ENCODE assay signal across 9 cellular contexts in genomic region chr2:219544567-219544966, GRCh38. TPM values are rescaled to one million over a fixed set of nuclear protein-coding genes. Genes with fewer than 3 reads are reported as not detected.
DNase-seq lines count a peak whose midpoint lies in the region; ATAC-seq, FAIRE-seq and TF ChIP-seq lines count a peak whose summit lies in the region.
"Had no signal": no experiment of that assay in that cellular context is flagged by ENCODE, and none has a peak within 500 bp of the region (broad histone marks: within the 10 kb centered on the region; RNA-seq: fewer than 3 reads in every experiment).

No MANE protein-coding gene starts in this region.

- no peak for TF ChIP-seq POLR2A in A549 (IDR thresholded peaks at IDR 0.05; ENCODE audit: low read length)
- TF ChIP-seq POLR2A in body of pancreas (IDR thresholded peaks at IDR 0.05), result no peak

- no peaks in the 10 kb centered on the region for H3K9me3 ChIP-seq in A549
- no peaks in the 10 kb centered on the region for H3K9me3 ChIP-seq in HEK293 (ENCODE audit: control insufficient read depth, insufficient read depth, low read depth, low read length)
- H3K9me3 ChIP-seq in body of pancreas, result no peaks in the 10 kb centered on the region
- H3K9me3 ChIP-seq: neutrophil had no signal

- no peaks in the 10 kb centered on the region for H3K27me3 ChIP-seq in body of pancreas

- TF ChIP-seq EP300 in A549 (IDR thresholded peaks at IDR 0.05), result no peak

- H3K27me3 Mint-ChIP-seq in naive B cell, result peaks cover 43 to 86% (median 65%) of the 10 kb centered on the region in 3 donors

- CTCF ChIA-PET in A549 (lab: Yijun Ruan, JAX), result interaction anchor here (1.5 to 79.1 kb wide), 5 partner anchors 15 to 98 kb away, joined by 5 to 3291 read pairs (median 77); partner anchors contain the start of genes ASIC4, GMPPA and SPEG
- CTCF ChIA-PET in HEK293 (lab: Yijun Ruan, JAX), result interaction anchor here (0.7 to 7.2 kb wide), 3 partner anchors 14 to 100 kb away, joined by 4 to 112 read pairs (median 13); no protein-coding TSS in a partner anchor

- H3K4me3 ChIP-seq in A549 (no peak overlapping the region; the same call in 2 of the 3 replicates), HEK293 (ENCODE audit: low read depth, low read length) (peak overlapping the region; percentile 46; the same call in 1 of the 2 replicates), body of pancreas (peak overlapping the region; percentile 50 to 92)

- DNase-seq in A549 (ENCODE audit: low read depth in 1 of 2, low spot score in 1 of 2) (no peak), body of pancreas (no peak), naive B cell (no peak), mesenteric fat pad (ENCODE audit: low spot score) (no peak), UCSD-AML1 (lab: John Stamatoyannopoulos, UW; ENCODE audit: unreplicated experiment) (no peak)
- no peak for DNase-seq in activated effector memory CD4-positive, alpha-beta T cell treated with Interleukin-2 at 50 U/mL for 16 hours

- peaks cover 12% of the 10 kb centered on the region for H3K4me1 ChIP-seq in A549
- no peaks in the 10 kb centered on the region for H3K4me1 ChIP-seq in HEK293 (ENCODE audit: control insufficient read depth, insufficient read depth, low read length)
- H3K4me1 ChIP-seq in body of pancreas, result peaks cover 29% of the 10 kb centered on the region

- ATAC-seq in A549 (no peak), body of pancreas (no peak), naive B cell (ENCODE audit: low read depth in 2 of 2) (no peak), GM18867 (IDR thresholded peaks at IDR 0.05; ENCODE audit: unreplicated experiment) (no peak)

- H3K36me3 ChIP-seq in HEK293 (ENCODE audit: control insufficient read depth in 2 of 2, insufficient read depth in 1 of 2, low read length in 2 of 2) (peaks cover 0 to 23% of the 10 kb centered on the region in 2 experiments; a peak in 1 of 3 replicates), body of pancreas (replicated peaks in 1 of 2; ENCODE audit: insufficient read depth in 1 of 2, low read depth in 2 of 2) (peaks cover 0 to 11% of the 10 kb centered on the region in 2 donors)
- H3K36me3 ChIP-seq: neutrophil had no signal

- FAIRE-seq in A549 (lab: Jason Lieb, UNC), result no peak

- H3K9me3 Mint-ChIP-seq in naive B cell, result peaks cover 0 to 10% (median 0%) of the 10 kb centered on the region in 7 donors

- TF ChIP-seq RAD21 in A549 (conservative IDR thresholded peaks at IDR 0.05 in 1 of 2, IDR thresholded peaks at IDR 0.05 in 1 of 2), result no peak

- peak overlapping the region in 2 of 6 donors; percentile 2 to 56 for H3K27ac Mint-ChIP-seq in naive B cell

- peak overlapping the region; percentile 75 to 89 (median 84) for H3K4me3 Mint-ChIP-seq in naive B cell

- H3K27ac ChIP-seq in A549, result no peak overlapping the region
- H3K27ac ChIP-seq in HEK293 (ENCODE audit: extremely low read depth, low read depth, low read length), result no peak overlapping the region
- peak overlapping the region in 3 of 4 donors; percentile 97 to 98 (median 97) for H3K27ac ChIP-seq in body of pancreas

- H3K36me3 Mint-ChIP-seq in naive B cell, result peaks cover 0 to 7% of the 10 kb centered on the region in 2 donors

- 33% methylated on average over 9 of the region's 9 CpGs for WGBS in A549 (ENCODE audit: missing lambda C conversion rate)
- WGBS in body of pancreas, 2 donors, result 23 to 31% methylated on average over 9 of the region's 9 CpGs

- H3K4me1 Mint-ChIP-seq in naive B cell, result peaks cover 17 to 28% (median 24%) of the 10 kb centered on the region in 3 donors

- H3K4me2 ChIP-seq in A549, result peak overlapping the region; percentile 89

- intact Hi-C loops in body of pancreas (cut with DNase I), result no loop called here

- TF ChIP-seq CTCF in A549 (IDR thresholded peaks at IDR 0.05), result no peak
- TF ChIP-seq CTCF in HEK293 (tag by site-specific recombination; IDR thresholded peaks at IDR 0.05), result no peak
- no peak for TF ChIP-seq CTCF in body of pancreas (IDR thresholded peaks at IDR 0.05)

- POLR2A ChIA-PET in A549 (lab: Yijun Ruan, JAX), result interaction anchor here (1.3 kb wide), 1 partner anchor 8 kb away, joined by 3 read pairs; no protein-coding TSS in a partner anchor
- POLR2A ChIA-PET in HEK293 (lab: Yijun Ruan, JAX), result interaction anchor here (0.5 to 2.0 kb wide), 4 partner anchors 13 to 269 kb away, joined by 3 to 5 read pairs (median 4); partner anchors contain the start of gene DNPEP

TF ChIP-seq in A549, 52 proteins besides CTCF, POLR2A, EP300 and RAD21 (continues in another document):
- TF ChIP-seq GATA3 (IDR thresholded peaks at IDR 0.05; ENCODE audit: borderline replicate concordance) (no peak), RCOR1 (IDR thresholded peaks at IDR 0.05; ENCODE audit: low read depth, low read length) (no peak), HEYL (CRISPR knock-in tag; IDR thresholded peaks at IDR 0.05) (no peak), HOXB5 (CRISPR knock-in tag; IDR thresholded peaks at IDR 0.05) (no peak), JUN (IDR thresholded peaks at IDR 0.05) (no peak), HDAC2 (IDR thresholded peaks at IDR 0.05) (no peak), ZFP36 (IDR thresholded peaks at IDR 0.05; ENCODE audit: borderline replicate concordance, partially characterized antibody) (no peak), ZNF302 (CRISPR knock-in tag; IDR thresholded peaks at IDR 0.05) (no peak), SREBF2 (IDR thresholded peaks at IDR 0.05) (no peak), MYC (IDR thresholded peaks at IDR 0.05; ENCODE audit: borderline replicate concordance, low read length) (no peak), MAX (IDR thresholded peaks at IDR 0.05) (no peak)

TF ChIP-seq in HEK293, 187 proteins besides CTCF, POLR2A, EP300 and RAD21 (continues in another document):
- TF ChIP-seq ZNF776 (tag by site-specific recombination; IDR thresholded peaks at IDR 0.05; ENCODE audit: borderline replicate concordance) (no peak), BCL11B (tag by site-specific recombination; IDR thresholded peaks at IDR 0.05; ENCODE audit: low read depth) (no peak), GLIS1 (tag by site-specific recombination; IDR thresholded peaks at IDR 0.05) (no peak), ZNF580 (tag by site-specific recombination; IDR thresholded peaks at IDR 0.05) (no peak), ZNF404 (tag by site-specific recombination; IDR thresholded peaks at IDR 0.05) (no peak), ZNF169 (tag by site-specific recombination; IDR thresholded peaks at IDR 0.05) (no peak)

RNA-seq across cellular contexts. Expression of gene TMEM198, which starts 0.7 kb away (rescaled TPM):
- 0.31 and 0.33 TPM in 2 replicates for polyA plus RNA-seq in A549 (2011; rRNA removed)
- 0.40 and 0.45 TPM in 2 replicates for polyA plus RNA-seq in A549 (2012; cell fraction: cytosol; rRNA removed)
- polyA plus RNA-seq in A549 (2012; cell fraction: nucleus; rRNA removed), result 3.2 and 3.3 TPM in 2 replicates
- 0.26 to 0.42 TPM (median 0.37 TPM) in 3 replicates for polyA plus RNA-seq in A549 (2017; fragmentation: RNase III; extraction: RNeasy Plus Mini Kit Qiagen cat#74134 plus additional on column Dnase treatment)
- polyA minus RNA-seq in A549 (2011; rRNA and poly(A)+ RNA removed), result 0.44 and 0.83 TPM in 2 replicates
- total RNA-seq in body of pancreas, result 1 to 10 TPM; 3.3 to 5.7 TPM
- polyA plus RNA-seq in naive B cell (ENCODE audit: low read depth in 6 of 6), result 1 to 10 TPM in 1 of 6 donors, not detected in 5; 1.2 TPM
- 2.6 TPM for total RNA-seq in mesenteric fat pad

RNA-seq across cellular contexts. Expression of gene CHPF, which starts 1.0 kb away (rescaled TPM):
- polyA plus RNA-seq in A549 (2011; rRNA removed) (9.0 and 10.2 TPM in 2 replicates), A549 (2017; fragmentation: RNase III; extraction: RNeasy Plus Mini Kit Qiagen cat#74134 plus additional on column Dnase treatment) (11.8 to 15.1 TPM (median 14.8 TPM) in 3 replicates), naive B cell (ENCODE audit: low read depth in 6 of 6) (1 to 10 TPM in 1 of 6 donors, under 1 TPM in 5; 0.17 to 5.0 (median 0.41) TPM)
- polyA plus RNA-seq in A549 (2012; cell fraction: cytosol; rRNA removed), result 13.2 and 20.6 TPM in 2 replicates
- polyA plus RNA-seq in A549 (2012; cell fraction: nucleus; rRNA removed), result 25.5 and 46.9 TPM in 2 replicates
- 4.2 and 6.5 TPM in 2 replicates for polyA minus RNA-seq in A549 (2011; rRNA and poly(A)+ RNA removed)
- total RNA-seq in body of pancreas (100 to 1,000 TPM; 115 to 232 TPM), mesenteric fat pad (24.1 TPM)

RNA-seq across cellular contexts. Expression of gene OBSL1, which starts 26.8 kb away (rescaled TPM):
- 14.4 and 15.6 TPM in 2 replicates for polyA plus RNA-seq in A549 (2011; rRNA removed)
- polyA plus RNA-seq in A549 (2012; cell fraction: cytosol; rRNA removed), result 24.0 and 25.3 TPM in 2 replicates
- 77.0 and 87.1 TPM in 2 replicates for polyA plus RNA-seq in A549 (2012; cell fraction: nucleus; rRNA removed)
- 22.2 to 33.8 TPM (median 31.8 TPM) in 3 replicates for polyA plus RNA-seq in A549 (2017; fragmentation: RNase III; extraction: RNeasy Plus Mini Kit Qiagen cat#74134 plus additional on column Dnase treatment)
- 24.1 and 32.6 TPM in 2 replicates for polyA minus RNA-seq in A549 (2011; rRNA and poly(A)+ RNA removed)
- total RNA-seq in body of pancreas, result 100 to 1,000 TPM; 119 to 185 TPM
- polyA plus RNA-seq in naive B cell (ENCODE audit: low read depth in 6 of 6), result not detected
- total RNA-seq in mesenteric fat pad, result 61.5 TPM

RNA-seq across cellular contexts. Expression of gene INHA, which starts 27.5 kb away (rescaled TPM):
- polyA plus RNA-seq in A549 (2011; rRNA removed), result 0.49 and 0.83 TPM in 2 replicates
- polyA plus RNA-seq in A549 (2012; cell fraction: cytosol; rRNA removed), result 0.54 and 0.75 TPM in 2 replicates
- 4.5 and 6.0 TPM in 2 replicates for polyA plus RNA-seq in A549 (2012; cell fraction: nucleus; rRNA removed)
- polyA plus RNA-seq in A549 (2017; fragmentation: RNase III; extraction: RNeasy Plus Mini Kit Qiagen cat#74134 plus additional on column Dnase treatment), result 0.35 to 0.83 TPM (median 0.72 TPM) in 3 replicates
- polyA minus RNA-seq in A549 (2011; rRNA and poly(A)+ RNA removed), result 0.17 TPM in 1 of 2 replicates, not detected in the other
- total RNA-seq in body of pancreas, result 1 to 10 TPM in 1 of 2 donors, under 1 TPM in 1; 0.66 to 1.6 TPM
- not detected for polyA plus RNA-seq in naive B cell (ENCODE audit: low read depth in 6 of 6)
- 0.45 TPM for total RNA-seq in mesenteric fat pad

RNA-seq across cellular contexts. Expression of gene ASIC4, which starts 30.3 kb away (rescaled TPM):
- polyA plus RNA-seq in A549 (2011; rRNA removed), result 0.04 and 0.13 TPM in 2 replicates
- 0.01 and 0.05 TPM in 2 replicates for polyA plus RNA-seq in A549 (2012; cell fraction: cytosol; rRNA removed)
- polyA plus RNA-seq in A549 (2012; cell fraction: nucleus; rRNA removed), result 0.17 and 0.33 TPM in 2 replicates
- polyA plus RNA-seq in A549 (2017; fragmentation: RNase III; extraction: RNeasy Plus Mini Kit Qiagen cat#74134 plus additional on column Dnase treatment), result 0.07 to 0.08 TPM in 2 of 3 replicates, not detected in the other
- polyA minus RNA-seq in A549 (2011; rRNA and poly(A)+ RNA removed), result 0.12 TPM in 1 of 2 replicates, not detected in the other
- total RNA-seq in body of pancreas, result not detected
- not detected for polyA plus RNA-seq in naive B cell (ENCODE audit: low read depth in 6 of 6)
- not detected for total RNA-seq in mesenteric fat pad

Comparison
In these comparisons a context has a peak if more than half of its experiments do, and no peak if none do; other contexts are left out.
1. H3K27ac ChIP-seq: peak in body of pancreas (3 of 4); none in A549 (0 of 2) and HEK293 (single experiment).